ENCODE assay signal across 8 cellular contexts in genomic region chr9:100426194-100426531, GRCh38. TPM values are rescaled to one million over a fixed set of nuclear protein-coding genes. Genes with fewer than 3 reads are reported as not detected.
DNase-seq lines count a peak whose midpoint lies in the region; ATAC-seq, FAIRE-seq and TF ChIP-seq lines count a peak whose summit lies in the region.

No MANE protein-coding gene starts in this region.

- no peaks in the 10 kb centered on the region for H3K9me2 ChIP-seq in OCI-LY7 (ENCODE audit: insufficient read depth, low read length)

- H3K27me3 ChIP-seq in DND-41 (ENCODE audit: insufficient read depth, low read length, poor library complexity) (peaks cover 32% of the 10 kb centered on the region), endothelial cell of umbilical vein (ENCODE audit: control insufficient read depth in 2 of 2, insufficient read depth in 2 of 2, low read length in 2 of 2) (no peaks in the 10 kb centered on the region), trophoblast cell (ENCODE audit: insufficient read depth, low read length) (no peaks in the 10 kb centered on the region)

- TF ChIP-seq CTCF in DND-41 (IDR thresholded peaks at IDR 0.05; ENCODE audit: borderline replicate concordance, extremely low read depth, low read length, poor library complexity, severe bottlenecking) (no peak), OCI-LY7 (conservative IDR thresholded peaks at IDR 0.05; ENCODE audit: low read length) (no peak), endothelial cell of umbilical vein (IDR thresholded peaks at IDR 0.05; ENCODE audit: extremely low read depth in 1 of 2, insufficient read depth in 1 of 2, low read depth in 1 of 2, low read length in 2 of 2) (no peak)

- H3K9me1 ChIP-seq in endothelial cell of umbilical vein (replicated peaks; ENCODE audit: control insufficient read depth, extremely low read depth, insufficient read depth, low read length), result no peaks in the 10 kb centered on the region

- H3K4me2 ChIP-seq in DND-41 (ENCODE audit: insufficient read depth, low read length) (peak overlapping the region; percentile 77), OCI-LY7 (ENCODE audit: low read length) (peak overlapping the region; percentile 89), endothelial cell of umbilical vein (ENCODE audit: insufficient read depth, low read length) (peak overlapping the region; percentile 94), trophoblast cell (ENCODE audit: low read length) (peak overlapping the region; percentile 79)

- H4K12ac ChIP-seq in trophoblast cell (ENCODE audit: low read depth, low read length), result no peak overlapping the region

- H3K36me3 ChIP-seq in DND-41 (ENCODE audit: insufficient read depth, low read length) (no peaks in the 10 kb centered on the region), OCI-LY7 (ENCODE audit: insufficient read depth, low read length) (no peaks in the 10 kb centered on the region), endothelial cell of umbilical vein (ENCODE audit: control insufficient read depth in 2 of 2, extremely low read depth in 1 of 2, insufficient read depth in 2 of 2, low read length in 2 of 2) (no peaks in the 10 kb centered on the region), trophoblast cell (ENCODE audit: control insufficient read depth in 1 of 2, insufficient read depth in 2 of 2, low read length in 2 of 2) (no peaks in the 10 kb centered on the region)

- H3K79me2 ChIP-seq in DND-41 (ENCODE audit: insufficient read depth, low read length) (no peaks in the 10 kb centered on the region), OCI-LY7 (ENCODE audit: insufficient read depth, low read depth, low read length) (peaks cover 7% of the 10 kb centered on the region; the same call in 1 of the 2 replicates), endothelial cell of umbilical vein (ENCODE audit: control insufficient read depth, insufficient read depth, low read length) (peaks cover 31% of the 10 kb centered on the region), trophoblast cell (ENCODE audit: control insufficient read depth, insufficient read depth, low read length, poor library complexity) (peaks cover 15% of the 10 kb centered on the region)

- H2BK12ac ChIP-seq in trophoblast cell (ENCODE audit: low read length), result no peak overlapping the region

- no peak overlapping the region for H4K91ac ChIP-seq in trophoblast cell (ENCODE audit: low read depth, low read length)

- CTCF ChIA-PET in OCI-LY7 (lab: Charles Lee; ENCODE audit: unreplicated experiment), result interaction anchor here (0.6 kb wide), 1 partner anchor 13 kb away, joined by 10 read pairs; no protein-coding TSS in a partner anchor
- CTCF ChIA-PET in endothelial cell of umbilical vein (lab: Charles Lee), result interaction anchor here (0.6 to 1.8 kb wide), 10 partner anchors 10 to 169 kb away, joined by 3 to 8 read pairs (median 4); no protein-coding TSS in a partner anchor

- intact Hi-C loops in OCI-LY7 (cut with micrococcal nuclease; ENCODE audit: unreplicated experiment) (loop anchor here (5.0 kb wide), 2 partner anchors 74 to 609 kb away; partner anchors contain the start of gene TEX10), endothelial cell of umbilical vein (cut with micrococcal nuclease) (loop anchor here (1.0 to 5.0 kb wide), 4 partner anchors 15 to 973 kb away; partner anchors contain the start of genes ERP44, INVS, MRPL50 and ZNF189)

- peak overlapping the region in 1 of 2 experiments; percentile 60; a peak in 2 of 4 replicates for H3K4me3 ChIP-seq in DND-41 (ENCODE audit: low read depth in 1 of 2, low read length in 2 of 2)
- peak overlapping the region; percentile 67 for H3K4me3 ChIP-seq in OCI-LY7 (ENCODE audit: low read depth, low read length, poor library complexity, severe bottlenecking)
- H3K4me3 ChIP-seq in endothelial cell of umbilical vein (replicated peaks in 1 of 3; ENCODE audit: insufficient read depth in 1 of 3, low read depth in 1 of 3, low read length in 3 of 3), result peak overlapping the region; percentile 59 to 96 (median 77)
- no peak overlapping the region for H3K4me3 ChIP-seq in trophoblast cell (ENCODE audit: low read depth, low read length)

- dilution Hi-C loops in endothelial cell of umbilical vein (cut with MboI; ENCODE audit: extremely low pct_ligation_motif_present, low sequenced_read_pairs), result loop anchor here (25.0 kb wide), 1 partner anchor 89 kb away; no protein-coding TSS in a partner anchor

- BruUV-seq in OCI-LY7 (replicated peaks; lab: Mats Ljungman, UMichigan) (no TSS peak), endothelial cell of umbilical vein (replicated peaks; lab: Mats Ljungman, UMichigan) (no TSS peak)

- no peaks in the 10 kb centered on the region for H3K9me3 ChIP-seq in DND-41 (ENCODE audit: insufficient read depth, low read length, severe bottlenecking)
- no peaks in the 10 kb centered on the region for H3K9me3 ChIP-seq in OCI-LY7 (ENCODE audit: low read length)
- no peaks in the 10 kb centered on the region for H3K9me3 ChIP-seq in endothelial cell of umbilical vein (replicated peaks; ENCODE audit: control insufficient read depth, insufficient read depth, low read length)
- H3K9me3 ChIP-seq in trophoblast cell (ENCODE audit: insufficient read depth, low read depth, low read length), result no peaks in the 10 kb centered on the region

- no peak for TF ChIP-seq POLR2A in endothelial cell of umbilical vein (IDR thresholded peaks at IDR 0.05; ENCODE audit: low read depth, low read length)

- POLR2A ChIA-PET in OCI-LY7 (lab: Charles Lee) (interaction anchor here (0.5 to 3.7 kb wide), 6 partner anchors 10 to 20 kb away, joined by 3 to 21 read pairs (median 4); no protein-coding TSS in a partner anchor), endothelial cell of umbilical vein (lab: Charles Lee) (interaction anchor here (0.7 to 1.8 kb wide), 3 partner anchors 15 to 74 kb away, joined by 3 to 8 read pairs (median 3); partner anchors contain the start of gene TEX10)

- peaks cover 18% of the 10 kb centered on the region for H3K79me1 ChIP-seq in trophoblast cell (ENCODE audit: low read length)

- H3K4me1 ChIP-seq in DND-41 (ENCODE audit: insufficient read depth, low read length) (peaks cover 13% of the 10 kb centered on the region), OCI-LY7 (ENCODE audit: insufficient read depth, low read length, poor library complexity, severe bottlenecking) (peaks cover 20% of the 10 kb centered on the region), endothelial cell of umbilical vein (ENCODE audit: control insufficient read depth, extremely low read depth, insufficient read depth, low read length) (peaks cover 36% of the 10 kb centered on the region), trophoblast cell (ENCODE audit: control insufficient read depth in 1 of 2, insufficient read depth in 2 of 2, low read length in 2 of 2) (peaks cover 4 to 19% of the 10 kb centered on the region in 2 experiments)

- no peak overlapping the region for H3K14ac ChIP-seq in trophoblast cell (ENCODE audit: low read length)

- no peak overlapping the region for H2BK120ac ChIP-seq in trophoblast cell (ENCODE audit: insufficient read depth, low read length, poor library complexity)

- H2AK5ac ChIP-seq in trophoblast cell (ENCODE audit: low read length), result no peak overlapping the region

- no CpG with 5 or more reads among the region's 7 CpGs for WGBS in trophoblast cell (ENCODE audit: extremely low coverage, insufficient coverage, insufficient read length)

- ATAC-seq in DND-41 (ENCODE audit: insufficient read depth, low read depth) (no peak), HG03565 (IDR thresholded peaks at IDR 0.05; ENCODE audit: unreplicated experiment) (no peak)

- no peak overlapping the region for H3K4ac ChIP-seq in trophoblast cell (ENCODE audit: low read depth, low read length)

- no peak overlapping the region for H4K8ac ChIP-seq in trophoblast cell (ENCODE audit: low read depth, low read length)

- H4K20me1 ChIP-seq in DND-41 (ENCODE audit: insufficient read depth, low read length), result no peaks in the 10 kb centered on the region
- H4K20me1 ChIP-seq in OCI-LY7 (ENCODE audit: insufficient read depth, low read length), result no peaks in the 10 kb centered on the region
- H4K20me1 ChIP-seq in endothelial cell of umbilical vein (replicated peaks; ENCODE audit: control insufficient read depth, extremely low read depth, insufficient read depth, low read length), result no peaks in the 10 kb centered on the region

- H3K9ac ChIP-seq in DND-41 (ENCODE audit: low read depth, low read length) (no peak overlapping the region), endothelial cell of umbilical vein (replicated peaks; ENCODE audit: extremely low read depth, insufficient read depth, low read length) (peak overlapping the region; percentile 95), trophoblast cell (ENCODE audit: low read length) (no peak overlapping the region)

- no peak overlapping the region for H3K18ac ChIP-seq in trophoblast cell (ENCODE audit: low read length)

- no peak overlapping the region for H2BK5ac ChIP-seq in trophoblast cell (ENCODE audit: low read depth, low read length, poor library complexity)

- no peak overlapping the region for H3K27ac ChIP-seq in DND-41 (ENCODE audit: low read length)
- peak overlapping the region; percentile 59 for H3K27ac ChIP-seq in OCI-LY7 (ENCODE audit: low read depth, low read length, poor library complexity, severe bottlenecking)
- peak overlapping the region; percentile 96 for H3K27ac ChIP-seq in endothelial cell of umbilical vein (ENCODE audit: insufficient read depth, low read depth, low read length)
- peak overlapping the region; percentile 99 for H3K27ac ChIP-seq in trophoblast cell (ENCODE audit: low read depth, low read length)

- peak overlapping the region; percentile 52; the same call in 1 of the 2 replicates for H2AFZ ChIP-seq in DND-41 (ENCODE audit: low read depth, low read length)
- H2AFZ ChIP-seq in OCI-LY7 (ENCODE audit: low read length), result peak overlapping the region; percentile 98
- peak overlapping the region; percentile 48 for H2AFZ ChIP-seq in endothelial cell of umbilical vein (ENCODE audit: low read depth, low read length)
- H2AFZ ChIP-seq in trophoblast cell (ENCODE audit: insufficient read depth, low read length, poor library complexity), result peak overlapping the region; percentile 93

- peak; percentile 35 for FAIRE-seq in endothelial cell of umbilical vein (lab: Jason Lieb, UNC)

- no peak overlapping the region for H3K23ac ChIP-seq in trophoblast cell (ENCODE audit: low read length)

- DNase-seq in DND-41 (no peak), OCI-LY7 (ENCODE audit: low spot score) (no peak), endothelial cell of umbilical vein (ENCODE audit: low read depth, low spot score) (no peak), trophoblast cell (no peak), NK-92 (lab: John Stamatoyannopoulos, UW; ENCODE audit: unreplicated experiment) (no peak), dedifferentiated amniotic fluid mesenchymal stem cell (ENCODE audit: extremely low spot score) (no peak), SHP77 (lab: John Stamatoyannopoulos, UW) (no peak)

RNA-seq across cellular contexts. Expression of gene MSANTD3, which starts 0.8 kb away (rescaled TPM):
- total RNA-seq in OCI-LY7 (2014; rRNA removed; shearing (Covaris generic)), result 38.0 and 51.7 TPM in 2 replicates
- 30.5 and 33.1 TPM in 2 replicates for total RNA-seq in OCI-LY7 (2022)
- 82.7 and 88.5 TPM in 2 replicates for total RNA-seq in endothelial cell of umbilical vein
- 21.8 and 31.3 TPM in 2 replicates for polyA plus RNA-seq in endothelial cell of umbilical vein
- polyA plus RNA-seq in endothelial cell of umbilical vein (2011; cell fraction: cytosol; rRNA removed), result 44.4 and 50.1 TPM in 2 replicates
- 30.5 and 43.8 TPM in 2 replicates for polyA plus RNA-seq in endothelial cell of umbilical vein (2011; cell fraction: nucleus; rRNA removed)
- polyA plus RNA-seq in endothelial cell of umbilical vein (2012), result 68.1 and 84.6 TPM in 2 replicates
- polyA minus RNA-seq in endothelial cell of umbilical vein, result 24.5 and 29.6 TPM in 2 replicates
- 11.9 TPM for polyA minus RNA-seq in endothelial cell of umbilical vein (2011; cell fraction: cytosol; rRNA and poly(A)+ RNA removed)
- polyA minus RNA-seq in endothelial cell of umbilical vein (2011; cell fraction: nucleus; rRNA and poly(A)+ RNA removed), result 16.8 and 22.3 TPM in 2 replicates
- 53.2 and 53.8 TPM in 2 replicates for polyA plus RNA-seq in trophoblast cell (2013)

RNA-seq across cellular contexts. Expression of gene TMEFF1, which starts 46.8 kb away (rescaled TPM):
- total RNA-seq in OCI-LY7 (2014; rRNA removed; shearing (Covaris generic)), result 4.7 and 5.9 TPM in 2 replicates
- total RNA-seq in OCI-LY7 (2022) (3.6 and 3.7 TPM in 2 replicates), endothelial cell of umbilical vein (9.8 and 14.6 TPM in 2 replicates)
- polyA plus RNA-seq in endothelial cell of umbilical vein, result 3.0 and 3.2 TPM in 2 replicates
- 1.4 and 1.6 TPM in 2 replicates for polyA plus RNA-seq in endothelial cell of umbilical vein (2011; cell fraction: cytosol; rRNA removed)
- polyA plus RNA-seq in endothelial cell of umbilical vein (2011; cell fraction: nucleus; rRNA removed), result 0.84 and 1.5 TPM in 2 replicates
- 2.0 and 5.8 TPM in 2 replicates for polyA plus RNA-seq in endothelial cell of umbilical vein (2012)
- polyA minus RNA-seq in endothelial cell of umbilical vein, result 1.5 and 2.2 TPM in 2 replicates
- 0.31 TPM for polyA minus RNA-seq in endothelial cell of umbilical vein (2011; cell fraction: cytosol; rRNA and poly(A)+ RNA removed)
- polyA minus RNA-seq in endothelial cell of umbilical vein (2011; cell fraction: nucleus; rRNA and poly(A)+ RNA removed), result 1.3 and 3.4 TPM in 2 replicates
- 5.7 and 6.8 TPM in 2 replicates for polyA plus RNA-seq in trophoblast cell (2013)

Comparison
In these comparisons a context has a peak if more than half of its experiments do, and no peak if none do; other contexts are left out.
1. H2AFZ ChIP-seq: peak in every context shown above with its lines; median percentile 98 in OCI-LY7; 93 in trophoblast cell; 52 in DND-41; 48 in endothelial cell of umbilical vein.